ENCODE assay signal across 1 cellular context in the genomic region with DNA sequence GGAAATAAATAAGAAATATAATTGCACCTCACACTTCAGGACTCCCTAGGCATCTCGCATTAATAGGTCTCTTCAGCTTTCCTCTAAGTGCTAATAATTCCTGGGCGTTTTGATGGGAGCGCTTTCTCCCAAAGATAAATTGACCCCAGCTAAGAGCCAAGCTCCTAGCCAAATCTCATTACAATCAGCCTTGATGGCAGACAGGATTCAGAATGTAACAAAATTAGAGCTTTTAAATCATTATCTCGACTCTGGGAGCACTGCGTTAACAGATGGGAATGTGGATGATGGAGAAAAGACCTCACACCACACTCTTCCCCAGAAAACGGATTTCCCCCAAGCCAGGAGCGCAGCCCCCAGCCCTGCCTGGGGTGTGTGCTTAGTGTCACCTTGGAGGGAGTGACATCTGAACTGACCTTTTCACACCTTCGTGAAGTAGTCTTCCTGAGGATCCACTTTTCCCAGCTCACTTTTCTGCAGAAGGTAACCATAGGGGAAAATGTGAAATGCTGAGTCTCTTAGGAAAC.
TF ChIP-seq lines count a peak whose summit lies in the region.

No MANE protein-coding gene starts in this region.

TF ChIP-seq in SK-N-SH treated with all-trans-retinoic acid at 6 μM for 48 hours, 23 proteins besides CTCF, POLR2A, EP300 and RAD21 (continued from another document):
- no peak for TF ChIP-seq TSHZ2 (CRISPR knock-in tag; IDR thresholded peaks at IDR 0.05)
